ENCODE assay signal across 1 cellular context in the genomic region with DNA sequence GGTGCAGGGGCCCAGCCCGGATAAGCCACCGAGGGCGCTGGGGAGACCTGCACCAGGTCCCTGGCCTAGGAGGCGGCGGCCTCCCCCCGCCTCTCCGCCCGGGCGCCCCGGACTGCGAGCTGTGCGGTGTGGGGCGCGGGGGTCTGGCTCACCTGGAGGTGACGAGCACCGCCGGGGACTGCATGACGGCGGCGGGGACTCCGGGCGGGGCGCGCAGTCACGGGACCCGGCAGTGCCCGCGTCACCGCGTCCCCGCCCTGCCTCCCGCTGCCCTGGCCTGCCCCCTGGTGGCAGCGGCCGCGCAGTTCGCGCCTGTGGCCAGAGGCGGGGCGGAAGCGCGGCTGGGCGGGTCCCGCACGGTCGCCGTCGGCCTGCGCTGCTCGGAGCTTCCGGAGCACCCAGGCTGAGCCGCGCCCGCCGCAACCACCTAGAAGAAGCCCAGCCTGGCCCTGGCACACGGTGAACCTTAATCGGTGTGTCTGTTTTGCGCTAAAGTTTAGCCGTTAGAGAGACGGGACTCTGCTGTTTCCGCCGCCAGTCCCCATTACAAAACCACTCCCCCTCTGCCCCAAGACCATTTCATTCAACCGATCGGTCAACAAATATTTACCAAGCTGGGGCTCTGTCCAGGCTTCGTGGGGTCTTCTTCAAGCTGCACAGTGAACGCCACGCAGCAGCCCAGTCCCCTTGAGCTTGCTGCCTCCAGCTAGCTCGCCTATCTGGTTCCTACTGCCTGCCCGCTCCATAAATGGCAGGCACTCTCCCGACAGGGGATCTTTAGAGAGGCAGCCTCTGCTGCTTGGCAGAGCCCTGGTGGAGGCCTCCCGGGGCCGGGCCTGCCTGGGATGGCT.
TF ChIP-seq lines count a peak whose summit lies in the region.

A gene with protein sequence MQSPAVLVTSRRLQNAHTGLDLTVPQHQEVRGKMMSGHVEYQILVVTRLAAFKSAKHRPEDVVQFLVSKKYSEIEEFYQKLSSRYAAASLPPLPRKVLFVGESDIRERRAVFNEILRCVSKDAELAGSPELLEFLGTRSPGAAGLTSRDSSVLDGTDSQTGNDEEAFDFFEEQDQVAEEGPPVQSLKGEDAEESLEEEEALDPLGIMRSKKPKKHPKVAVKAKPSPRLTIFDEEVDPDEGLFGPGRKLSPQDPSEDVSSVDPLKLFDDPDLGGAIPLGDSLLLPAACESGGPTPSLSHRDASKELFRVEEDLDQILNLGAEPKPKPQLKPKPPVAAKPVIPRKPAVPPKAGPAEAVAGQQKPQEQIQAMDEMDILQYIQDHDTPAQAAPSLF (minus strand): TSS at position 219 of the 851 bp plus-strand sequence. CDS start 35 bp downstream, at position 184.

TF ChIP-seq in HepG2, 621 proteins besides CTCF, POLR2A, EP300 and RAD21 (continued from another document and continues in another):
- TF ChIP-seq ZKSCAN8 (CRISPR knock-in tag; IDR thresholded peaks at IDR 0.05; ENCODE audit: borderline replicate concordance) (no peak; the same call in 1 of the 2 replicates), ZBTB3 (CRISPR knock-in tag; IDR thresholded peaks at IDR 0.05; ENCODE audit: borderline replicate concordance, low read depth) (no peak), ZNF598 (CRISPR knock-in tag; IDR thresholded peaks at IDR 0.05; ENCODE audit: borderline replicate concordance) (peak; percentile 48), ZNF891 (CRISPR knock-in tag; IDR thresholded peaks at IDR 0.05) (no peak), MBD4 (IDR thresholded peaks at IDR 0.05; ENCODE audit: borderline replicate concordance, low read length) (no peak), KMT2B (CRISPR knock-in tag; IDR thresholded peaks at IDR 0.05) (peak; percentile 37), TAF1 (CRISPR knock-in tag; IDR thresholded peaks at IDR 0.05) (peak; percentile 88), XBP1 (CRISPR knock-in tag; IDR thresholded peaks at IDR 0.05) (no peak), ZNF232 (CRISPR knock-in tag; IDR thresholded peaks at IDR 0.05; ENCODE audit: borderline replicate concordance) (peak; percentile 63), RBM39 (IDR thresholded peaks at IDR 0.05; ENCODE audit: low read depth, low read length, poor library complexity, severe bottlenecking) (peak; percentile 89), GFI1 (CRISPR knock-in tag; IDR thresholded peaks at IDR 0.05; ENCODE audit: borderline replicate concordance) (peak; percentile 74; the same call in 1 of the 2 replicates), ZNF17 (CRISPR knock-in tag; IDR thresholded peaks at IDR 0.05) (no peak), SIX4 (CRISPR knock-in tag; IDR thresholded peaks at IDR 0.05) (peak; percentile 17; the same call in 1 of the 2 replicates), ZNF24 (IDR thresholded peaks at IDR 0.05) (peak; percentile 56; the same call in 1 of the 2 replicates), U2AF2 (IDR thresholded peaks at IDR 0.05; ENCODE audit: low read depth, low read length) (no peak; the same call in 1 of the 2 replicates), HDAC2 (CRISPR knock-in tag; IDR thresholded peaks at IDR 0.05) (peak; percentile 44; the same call in 1 of the 2 replicates)
- TF ChIP-seq, protein P1, sequence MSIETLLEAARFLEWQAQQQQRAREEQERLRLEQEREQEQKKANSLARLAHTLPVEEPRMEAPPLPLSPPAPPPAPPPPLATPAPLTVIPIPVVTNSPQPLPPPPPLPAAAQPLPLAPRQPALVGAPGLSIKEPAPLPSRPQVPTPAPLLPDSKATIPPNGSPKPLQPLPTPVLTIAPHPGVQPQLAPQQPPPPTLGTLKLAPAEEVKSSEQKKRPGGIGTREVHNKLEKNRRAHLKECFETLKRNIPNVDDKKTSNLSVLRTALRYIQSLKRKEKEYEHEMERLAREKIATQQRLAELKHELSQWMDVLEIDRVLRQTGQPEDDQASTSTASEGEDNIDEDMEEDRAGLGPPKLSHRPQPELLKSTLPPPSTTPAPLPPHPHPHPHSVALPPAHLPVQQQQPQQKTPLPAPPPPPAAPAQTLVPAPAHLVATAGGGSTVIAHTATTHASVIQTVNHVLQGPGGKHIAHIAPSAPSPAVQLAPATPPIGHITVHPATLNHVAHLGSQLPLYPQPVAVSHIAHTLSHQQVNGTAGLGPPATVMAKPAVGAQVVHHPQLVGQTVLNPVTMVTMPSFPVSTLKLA (IDR thresholded peaks at IDR 0.05) = no peak
- TF ChIP-seq, protein P2, sequence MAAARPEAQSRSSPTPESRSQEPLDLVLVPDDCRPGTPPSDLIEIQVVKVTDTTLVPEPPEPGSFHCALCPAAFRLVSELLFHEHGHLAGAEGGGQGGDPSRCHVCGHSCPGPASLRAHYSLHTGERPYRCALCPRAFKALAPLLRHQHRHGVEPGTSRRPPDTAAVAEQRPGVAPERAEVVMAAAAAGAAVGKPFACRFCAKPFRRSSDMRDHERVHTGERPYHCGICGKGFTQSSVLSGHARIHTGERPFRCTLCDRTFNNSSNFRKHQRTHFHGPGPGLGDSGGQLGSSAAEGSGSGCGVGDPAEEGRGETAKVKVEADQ (CRISPR knock-in tag; IDR thresholded peaks at IDR 0.05; ENCODE audit: borderline replicate concordance) = peak; percentile 98
- TF ChIP-seq, protein P3, sequence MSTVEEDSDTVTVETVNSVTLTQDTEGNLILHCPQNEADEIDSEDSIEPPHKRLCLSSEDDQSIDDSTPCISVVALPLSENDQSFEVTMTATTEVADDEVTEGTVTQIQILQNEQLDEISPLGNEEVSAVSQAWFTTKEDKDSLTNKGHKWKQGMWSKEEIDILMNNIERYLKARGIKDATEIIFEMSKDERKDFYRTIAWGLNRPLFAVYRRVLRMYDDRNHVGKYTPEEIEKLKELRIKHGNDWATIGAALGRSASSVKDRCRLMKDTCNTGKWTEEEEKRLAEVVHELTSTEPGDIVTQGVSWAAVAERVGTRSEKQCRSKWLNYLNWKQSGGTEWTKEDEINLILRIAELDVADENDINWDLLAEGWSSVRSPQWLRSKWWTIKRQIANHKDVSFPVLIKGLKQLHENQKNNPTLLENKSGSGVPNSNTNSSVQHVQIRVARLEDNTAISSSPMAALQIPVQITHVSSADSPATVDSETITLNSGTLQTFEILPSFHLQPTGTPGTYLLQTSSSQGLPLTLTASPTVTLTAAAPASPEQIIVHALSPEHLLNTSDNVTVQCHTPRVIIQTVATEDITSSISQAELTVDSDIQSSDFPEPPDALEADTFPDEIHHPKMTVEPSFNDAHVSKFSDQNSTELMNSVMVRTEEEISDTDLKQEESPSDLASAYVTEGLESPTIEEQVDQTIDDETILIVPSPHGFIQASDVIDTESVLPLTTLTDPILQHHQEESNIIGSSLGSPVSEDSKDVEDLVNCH (CRISPR knock-in tag; IDR thresholded peaks at IDR 0.05) = 0 out of 2 replicates have a peak, but pooled peaks have one; percentile 33
- TF ChIP-seq, protein P4, sequence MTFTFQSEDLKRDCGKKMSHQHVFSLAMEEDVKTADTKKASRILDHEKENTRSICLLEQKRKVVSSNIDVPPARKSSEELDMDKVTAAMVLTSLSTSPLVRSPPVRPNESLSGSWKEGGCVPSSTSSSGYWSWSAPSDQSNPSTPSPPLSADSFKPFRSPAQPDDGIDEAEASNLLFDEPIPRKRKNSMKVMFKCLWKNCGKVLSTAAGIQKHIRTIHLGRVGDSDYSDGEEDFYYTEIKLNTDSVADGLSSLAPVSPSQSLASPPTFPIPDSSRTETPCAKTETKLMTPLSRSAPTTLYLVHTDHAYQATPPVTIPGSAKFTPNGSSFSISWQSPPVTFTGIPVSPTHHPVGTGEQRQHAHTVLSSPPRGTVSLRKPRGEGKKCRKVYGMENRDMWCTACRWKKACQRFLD (CRISPR knock-in tag; IDR thresholded peaks at IDR 0.05; ENCODE audit: borderline replicate concordance) = peak; percentile 25; the same call in 1 of the 2 replicates
- TF ChIP-seq, protein P5, sequence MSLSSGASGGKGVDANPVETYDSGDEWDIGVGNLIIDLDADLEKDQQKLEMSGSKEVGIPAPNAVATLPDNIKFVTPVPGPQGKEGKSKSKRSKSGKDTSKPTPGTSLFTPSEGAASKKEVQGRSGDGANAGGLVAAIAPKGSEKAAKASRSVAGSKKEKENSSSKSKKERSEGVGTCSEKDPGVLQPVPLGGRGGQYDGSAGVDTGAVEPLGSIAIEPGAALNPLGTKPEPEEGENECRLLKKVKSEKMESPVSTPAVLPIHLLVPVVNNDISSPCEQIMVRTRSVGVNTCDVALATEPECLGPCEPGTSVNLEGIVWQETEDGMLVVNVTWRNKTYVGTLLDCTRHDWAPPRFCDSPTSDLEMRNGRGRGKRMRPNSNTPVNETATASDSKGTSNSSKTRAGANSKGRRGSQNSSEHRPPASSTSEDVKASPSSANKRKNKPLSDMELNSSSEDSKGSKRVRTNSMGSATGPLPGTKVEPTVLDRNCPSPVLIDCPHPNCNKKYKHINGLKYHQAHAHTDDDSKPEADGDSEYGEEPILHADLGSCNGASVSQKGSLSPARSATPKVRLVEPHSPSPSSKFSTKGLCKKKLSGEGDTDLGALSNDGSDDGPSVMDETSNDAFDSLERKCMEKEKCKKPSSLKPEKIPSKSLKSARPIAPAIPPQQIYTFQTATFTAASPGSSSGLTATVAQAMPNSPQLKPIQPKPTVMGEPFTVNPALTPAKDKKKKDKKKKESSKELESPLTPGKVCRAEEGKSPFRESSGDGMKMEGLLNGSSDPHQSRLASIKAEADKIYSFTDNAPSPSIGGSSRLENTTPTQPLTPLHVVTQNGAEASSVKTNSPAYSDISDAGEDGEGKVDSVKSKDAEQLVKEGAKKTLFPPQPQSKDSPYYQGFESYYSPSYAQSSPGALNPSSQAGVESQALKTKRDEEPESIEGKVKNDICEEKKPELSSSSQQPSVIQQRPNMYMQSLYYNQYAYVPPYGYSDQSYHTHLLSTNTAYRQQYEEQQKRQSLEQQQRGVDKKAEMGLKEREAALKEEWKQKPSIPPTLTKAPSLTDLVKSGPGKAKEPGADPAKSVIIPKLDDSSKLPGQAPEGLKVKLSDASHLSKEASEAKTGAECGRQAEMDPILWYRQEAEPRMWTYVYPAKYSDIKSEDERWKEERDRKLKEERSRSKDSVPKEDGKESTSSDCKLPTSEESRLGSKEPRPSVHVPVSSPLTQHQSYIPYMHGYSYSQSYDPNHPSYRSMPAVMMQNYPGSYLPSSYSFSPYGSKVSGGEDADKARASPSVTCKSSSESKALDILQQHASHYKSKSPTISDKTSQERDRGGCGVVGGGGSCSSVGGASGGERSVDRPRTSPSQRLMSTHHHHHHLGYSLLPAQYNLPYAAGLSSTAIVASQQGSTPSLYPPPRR (CRISPR knock-in tag; IDR thresholded peaks at IDR 0.05; ENCODE audit: borderline replicate concordance) = no peak
- TF ChIP-seq, protein P6, sequence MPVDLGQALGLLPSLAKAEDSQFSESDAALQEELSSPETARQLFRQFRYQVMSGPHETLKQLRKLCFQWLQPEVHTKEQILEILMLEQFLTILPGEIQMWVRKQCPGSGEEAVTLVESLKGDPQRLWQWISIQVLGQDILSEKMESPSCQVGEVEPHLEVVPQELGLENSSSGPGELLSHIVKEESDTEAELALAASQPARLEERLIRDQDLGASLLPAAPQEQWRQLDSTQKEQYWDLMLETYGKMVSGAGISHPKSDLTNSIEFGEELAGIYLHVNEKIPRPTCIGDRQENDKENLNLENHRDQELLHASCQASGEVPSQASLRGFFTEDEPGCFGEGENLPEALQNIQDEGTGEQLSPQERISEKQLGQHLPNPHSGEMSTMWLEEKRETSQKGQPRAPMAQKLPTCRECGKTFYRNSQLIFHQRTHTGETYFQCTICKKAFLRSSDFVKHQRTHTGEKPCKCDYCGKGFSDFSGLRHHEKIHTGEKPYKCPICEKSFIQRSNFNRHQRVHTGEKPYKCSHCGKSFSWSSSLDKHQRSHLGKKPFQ (CRISPR knock-in tag; IDR thresholded peaks at IDR 0.05; ENCODE audit: insufficient replicate concordance) = no peak
- TF ChIP-seq, protein P7, sequence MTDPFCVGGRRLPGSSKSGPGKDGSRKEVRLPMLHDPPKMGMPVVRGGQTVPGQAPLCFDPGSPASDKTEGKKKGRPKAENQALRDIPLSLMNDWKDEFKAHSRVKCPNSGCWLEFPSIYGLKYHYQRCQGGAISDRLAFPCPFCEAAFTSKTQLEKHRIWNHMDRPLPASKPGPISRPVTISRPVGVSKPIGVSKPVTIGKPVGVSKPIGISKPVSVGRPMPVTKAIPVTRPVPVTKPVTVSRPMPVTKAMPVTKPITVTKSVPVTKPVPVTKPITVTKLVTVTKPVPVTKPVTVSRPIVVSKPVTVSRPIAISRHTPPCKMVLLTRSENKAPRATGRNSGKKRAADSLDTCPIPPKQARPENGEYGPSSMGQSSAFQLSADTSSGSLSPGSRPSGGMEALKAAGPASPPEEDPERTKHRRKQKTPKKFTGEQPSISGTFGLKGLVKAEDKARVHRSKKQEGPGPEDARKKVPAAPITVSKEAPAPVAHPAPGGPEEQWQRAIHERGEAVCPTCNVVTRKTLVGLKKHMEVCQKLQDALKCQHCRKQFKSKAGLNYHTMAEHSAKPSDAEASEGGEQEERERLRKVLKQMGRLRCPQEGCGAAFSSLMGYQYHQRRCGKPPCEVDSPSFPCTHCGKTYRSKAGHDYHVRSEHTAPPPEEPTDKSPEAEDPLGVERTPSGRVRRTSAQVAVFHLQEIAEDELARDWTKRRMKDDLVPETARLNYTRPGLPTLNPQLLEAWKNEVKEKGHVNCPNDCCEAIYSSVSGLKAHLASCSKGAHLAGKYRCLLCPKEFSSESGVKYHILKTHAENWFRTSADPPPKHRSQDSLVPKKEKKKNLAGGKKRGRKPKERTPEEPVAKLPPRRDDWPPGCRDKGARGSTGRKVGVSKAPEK (CRISPR knock-in tag; IDR thresholded peaks at IDR 0.05; ENCODE audit: borderline replicate concordance) = no peak
- TF ChIP-seq, protein P8, sequence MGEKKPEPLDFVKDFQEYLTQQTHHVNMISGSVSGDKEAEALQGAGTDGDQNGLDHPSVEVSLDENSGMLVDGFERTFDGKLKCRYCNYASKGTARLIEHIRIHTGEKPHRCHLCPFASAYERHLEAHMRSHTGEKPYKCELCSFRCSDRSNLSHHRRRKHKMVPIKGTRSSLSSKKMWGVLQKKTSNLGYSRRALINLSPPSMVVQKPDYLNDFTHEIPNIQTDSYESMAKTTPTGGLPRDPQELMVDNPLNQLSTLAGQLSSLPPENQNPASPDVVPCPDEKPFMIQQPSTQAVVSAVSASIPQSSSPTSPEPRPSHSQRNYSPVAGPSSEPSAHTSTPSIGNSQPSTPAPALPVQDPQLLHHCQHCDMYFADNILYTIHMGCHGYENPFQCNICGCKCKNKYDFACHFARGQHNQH (CRISPR knock-in tag; IDR thresholded peaks at IDR 0.05) = peak; percentile 66
- TF ChIP-seq, protein P9, sequence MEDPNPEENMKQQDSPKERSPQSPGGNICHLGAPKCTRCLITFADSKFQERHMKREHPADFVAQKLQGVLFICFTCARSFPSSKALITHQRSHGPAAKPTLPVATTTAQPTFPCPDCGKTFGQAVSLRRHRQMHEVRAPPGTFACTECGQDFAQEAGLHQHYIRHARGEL (CRISPR knock-in tag; IDR thresholded peaks at IDR 0.05) = no peak
- TF ChIP-seq, protein P10, sequence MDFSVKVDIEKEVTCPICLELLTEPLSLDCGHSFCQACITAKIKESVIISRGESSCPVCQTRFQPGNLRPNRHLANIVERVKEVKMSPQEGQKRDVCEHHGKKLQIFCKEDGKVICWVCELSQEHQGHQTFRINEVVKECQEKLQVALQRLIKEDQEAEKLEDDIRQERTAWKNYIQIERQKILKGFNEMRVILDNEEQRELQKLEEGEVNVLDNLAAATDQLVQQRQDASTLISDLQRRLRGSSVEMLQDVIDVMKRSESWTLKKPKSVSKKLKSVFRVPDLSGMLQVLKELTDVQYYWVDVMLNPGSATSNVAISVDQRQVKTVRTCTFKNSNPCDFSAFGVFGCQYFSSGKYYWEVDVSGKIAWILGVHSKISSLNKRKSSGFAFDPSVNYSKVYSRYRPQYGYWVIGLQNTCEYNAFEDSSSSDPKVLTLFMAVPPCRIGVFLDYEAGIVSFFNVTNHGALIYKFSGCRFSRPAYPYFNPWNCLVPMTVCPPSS (IDR thresholded peaks at IDR 0.05) = no peak
- TF ChIP-seq, protein P11, sequence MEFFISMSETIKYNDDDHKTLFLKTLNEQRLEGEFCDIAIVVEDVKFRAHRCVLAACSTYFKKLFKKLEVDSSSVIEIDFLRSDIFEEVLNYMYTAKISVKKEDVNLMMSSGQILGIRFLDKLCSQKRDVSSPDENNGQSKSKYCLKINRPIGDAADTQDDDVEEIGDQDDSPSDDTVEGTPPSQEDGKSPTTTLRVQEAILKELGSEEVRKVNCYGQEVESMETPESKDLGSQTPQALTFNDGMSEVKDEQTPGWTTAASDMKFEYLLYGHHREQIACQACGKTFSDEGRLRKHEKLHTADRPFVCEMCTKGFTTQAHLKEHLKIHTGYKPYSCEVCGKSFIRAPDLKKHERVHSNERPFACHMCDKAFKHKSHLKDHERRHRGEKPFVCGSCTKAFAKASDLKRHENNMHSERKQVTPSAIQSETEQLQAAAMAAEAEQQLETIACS (CRISPR knock-in tag; IDR thresholded peaks at IDR 0.05) = peak; percentile 73
